In genomic region chr1:172254521-172255222, GRCh38 we compare ENCODE assay signal across 11 cellular contexts.
DNase-seq lines count a peak whose midpoint lies in the region; ATAC-seq, FAIRE-seq and TF ChIP-seq lines count a peak whose summit lies in the region.
"Had no signal": no experiment of that assay in that cellular context is flagged by ENCODE, and none has a peak within 500 bp of the region (broad histone marks: within the 10 kb centered on the region; RNA-seq: fewer than 3 reads in every experiment).

No MANE protein-coding gene starts in this region.

- POLR2A ChIA-PET in IMR-90 (lab: Charles Lee; ENCODE audit: unreplicated experiment) = no interaction called here
- POLR2A ChIA-PET in activated CD8-positive, alpha-beta T cell treated with anti-CD3 and anti-CD28 coated beads, Interleukin-2, amount 10 ng/mL, durations not matched to agents 7 days and 5 days (lab: Charles Lee) = interaction anchor here (1.1 kb wide), 1 partner anchor 104 kb away, joined by 4 read pairs; no protein-coding TSS in a partner anchor

- peaks cover 26% of the 10 kb centered on the region for H3K9me3 Mint-ChIP-seq in activated CD8-positive, alpha-beta T cell treated with anti-CD3 and anti-CD28 coated beads, Interleukin-2, amount 10 ng/mL, durations not matched to agents 7 days and 5 days (ENCODE audit: insufficient read depth)

- no peak overlapping the region for H3K4me3 ChIP-seq in AG10803 (ENCODE audit: low read length)
- H3K4me3 ChIP-seq in IMR-90 (ENCODE audit: insufficient read depth, low read depth, low read length) = no peak overlapping the region
- H3K4me3 ChIP-seq in keratinocyte (ENCODE audit: control insufficient read depth in 2 of 3, extremely low read depth in 1 of 3, insufficient read depth in 2 of 3, low read depth in 1 of 3, low read length in 3 of 3) = no peak overlapping the region
- H3K4me3 ChIP-seq in neuronal stem cell (ENCODE audit: low read length in 2 of 2) = no peak overlapping the region
- H3K4me3 ChIP-seq: heart right ventricle, prostate gland had no signal

- H4K8ac ChIP-seq in IMR-90 (ENCODE audit: low read depth in 2 of 2, low read length in 2 of 2) (peak overlapping the region; percentile 13 to 26; a peak in 3 of 4 replicates), neuronal stem cell (ENCODE audit: low read depth, low read length) (no peak overlapping the region)

- H3K23ac ChIP-seq in IMR-90 (ENCODE audit: low read depth, low read length) = peak overlapping the region; percentile 4; the same call in 1 of the 2 replicates
- no peak overlapping the region for H3K23ac ChIP-seq in neuronal stem cell (ENCODE audit: low read depth, low read length, poor library complexity)

- H3K79me1 ChIP-seq in IMR-90 (ENCODE audit: low read depth in 1 of 2, low read length in 2 of 2) (no peaks in the 10 kb centered on the region), neuronal stem cell (ENCODE audit: low read depth, low read length) (no peaks in the 10 kb centered on the region)

- no peaks in the 10 kb centered on the region; the same call in 1 of the 2 replicates for H3K9me1 ChIP-seq in IMR-90 (ENCODE audit: insufficient read depth, low read length)
- no peaks in the 10 kb centered on the region for H3K9me1 ChIP-seq in keratinocyte (ENCODE audit: control insufficient read depth, extremely low read depth, insufficient read depth, low read length)

- H3K36me3 ChIP-seq in IMR-90 (ENCODE audit: control insufficient read depth, insufficient read depth, low read length) (no peaks in the 10 kb centered on the region), keratinocyte (ENCODE audit: control insufficient read depth in 2 of 2, extremely low read depth in 1 of 2, insufficient read depth in 2 of 2, low read length in 2 of 2) (no peaks in the 10 kb centered on the region), neuronal stem cell (replicated peaks in 1 of 2; ENCODE audit: control insufficient read depth in 2 of 2, insufficient read depth in 2 of 2, low read length in 2 of 2) (no peaks in the 10 kb centered on the region)
- H3K36me3 ChIP-seq: heart right ventricle, prostate gland had no signal

- H3K36me3 Mint-ChIP-seq in activated CD8-positive, alpha-beta T cell treated with anti-CD3 and anti-CD28 coated beads, Interleukin-2, amount 10 ng/mL, durations not matched to agents 7 days and 5 days (ENCODE audit: low read depth) = peaks cover 19% of the 10 kb centered on the region

- H4K91ac ChIP-seq in IMR-90 (ENCODE audit: insufficient read depth, low read depth, low read length) (peak overlapping the region; percentile 9; the same call in 1 of the 2 replicates), neuronal stem cell (ENCODE audit: low read depth, low read length, poor library complexity) (no peak overlapping the region)

- no peak for TF ChIP-seq RAD21 in IMR-90 (IDR thresholded peaks at IDR 0.05; ENCODE audit: low read length)

- H2AFZ ChIP-seq in IMR-90 (replicated peaks; ENCODE audit: low read length, poor library complexity) (no peak overlapping the region), keratinocyte (ENCODE audit: control insufficient read depth, low read length) (no peak overlapping the region), neuronal stem cell (ENCODE audit: low read length) (no peak overlapping the region)

- no peak overlapping the region for H3K9ac ChIP-seq in IMR-90 (ENCODE audit: low read depth, low read length)
- H3K9ac ChIP-seq in keratinocyte (ENCODE audit: control insufficient read depth, extremely low read depth, insufficient read depth, low read length) = no peak overlapping the region
- H3K9ac ChIP-seq in neuronal stem cell (ENCODE audit: low read depth, low read length, poor library complexity) = no peak overlapping the region

- peak; percentile 73 for FAIRE-seq in keratinocyte (lab: Jason Lieb, UNC)

- intact Hi-C loops in IMR-90 (cut with micrococcal nuclease) = loop anchor here (5.0 kb wide), 1 partner anchor 143 kb away; no protein-coding TSS in a partner anchor

- dilution Hi-C loops in IMR-90 (cut with HindIII; ENCODE audit: low sequenced_read_pairs, unreplicated experiment) (no loop called here), keratinocyte (cut with MboI; ENCODE audit: extremely low pct_ligation_motif_present, low sequenced_read_pairs) (no loop called here)

- H3K4ac ChIP-seq in IMR-90 (ENCODE audit: low read depth, low read length) (peak overlapping the region; percentile 81), neuronal stem cell (ENCODE audit: low read length) (no peak overlapping the region)

- in situ Hi-C loops in IMR-90 (cut with MboI; ENCODE audit: low sequenced_read_pairs) = no loop called here

- H3K27ac ChIP-seq in IMR-90 (ENCODE audit: insufficient read depth, low read length) (no peak overlapping the region), keratinocyte (ENCODE audit: control insufficient read depth, insufficient read depth, low read length) (peak overlapping the region; percentile 60), neuronal stem cell (replicated peaks; ENCODE audit: low read length) (no peak overlapping the region)
- H3K27ac ChIP-seq: heart right ventricle, prostate gland had no signal

- H4K20me1 ChIP-seq in IMR-90 (ENCODE audit: insufficient read depth, low read length) (no peaks in the 10 kb centered on the region), keratinocyte (ENCODE audit: control insufficient read depth, extremely low read depth, insufficient read depth, low read length) (no peaks in the 10 kb centered on the region)

- ATAC-seq in IMR-90 (ENCODE audit: low read depth) = peak; percentile 94
- peak; percentile 57 for ATAC-seq in activated CD8-positive, alpha-beta T cell treated with anti-CD3 and anti-CD28 coated beads, Interleukin-2, amount 10 ng/mL, durations not matched to agents 7 days and 5 days

- peak overlapping the region; percentile 41; the same call in 1 of the 2 replicates for H2AK5ac ChIP-seq in IMR-90 (ENCODE audit: low read depth, low read length)
- no peak overlapping the region for H2AK5ac ChIP-seq in neuronal stem cell (ENCODE audit: low read depth, low read length)

- H3K79me2 ChIP-seq in keratinocyte (ENCODE audit: control insufficient read depth, insufficient read depth, low read length) = no peaks in the 10 kb centered on the region

- TF ChIP-seq CTCF in AG10803 (conservative IDR thresholded peaks at IDR 0.05; ENCODE audit: low read length) (no peak), IMR-90 (conservative IDR thresholded peaks at IDR 0.05; ENCODE audit: low read depth, low read length) (no peak), keratinocyte (optimal IDR thresholded peaks at IDR 0.05 in 1 of 3, IDR thresholded peaks at IDR 0.05 in 1 of 3, conservative IDR thresholded peaks at IDR 0.05 in 1 of 3; ENCODE audit: extremely low read depth in 1 of 3, insufficient read depth in 2 of 3, low read length in 3 of 3) (no peak)

- peak overlapping the region; percentile 26 for H2BK15ac ChIP-seq in IMR-90 (ENCODE audit: low read depth, low read length)
- no peak overlapping the region for H2BK15ac ChIP-seq in neuronal stem cell (ENCODE audit: low read length)

- BruUV-seq in IMR-90 (replicated peaks; lab: Mats Ljungman, UMichigan) = no TSS peak

- peak overlapping the region; percentile 80; the same call in 1 of the 2 replicates for H4K5ac ChIP-seq in IMR-90 (ENCODE audit: low read depth, low read length)

- H3K4me1 ChIP-seq in IMR-90 (ENCODE audit: control insufficient read depth, insufficient read depth, low read length) = peaks cover 2% of the 10 kb centered on the region; the same call in 1 of the 2 replicates
- peaks cover 13% of the 10 kb centered on the region for H3K4me1 ChIP-seq in keratinocyte (ENCODE audit: control insufficient read depth, extremely low read depth, insufficient read depth, low read length)
- H3K4me1 ChIP-seq in neuronal stem cell (ENCODE audit: control insufficient read depth in 2 of 2, insufficient read depth in 1 of 2, low read depth in 1 of 2, low read length in 2 of 2) = no peaks in the 10 kb centered on the region
- H3K4me1 ChIP-seq: prostate gland had no signal

- peak overlapping the region; percentile 0 for H3K4me3 Mint-ChIP-seq in activated CD8-positive, alpha-beta T cell treated with anti-CD3 and anti-CD28 coated beads, Interleukin-2, amount 10 ng/mL, durations not matched to agents 7 days and 5 days

- no peak overlapping the region for H2AK9ac ChIP-seq in IMR-90 (replicated peaks; ENCODE audit: low read depth, low read length, poor library complexity)

- H2BK12ac ChIP-seq in neuronal stem cell (ENCODE audit: low read length) = no peak overlapping the region

- no peaks in the 10 kb centered on the region for H3K9me3 ChIP-seq in IMR-90 (ENCODE audit: control insufficient read depth, insufficient read depth, low read length)
- no peaks in the 10 kb centered on the region for H3K9me3 ChIP-seq in keratinocyte (ENCODE audit: control insufficient read depth, low read depth, low read length)
- H3K9me3 ChIP-seq in neuronal stem cell (replicated peaks in 1 of 2; ENCODE audit: control insufficient read depth in 2 of 2, insufficient read depth in 1 of 2, low read depth in 1 of 2, low read length in 2 of 2) = no peaks in the 10 kb centered on the region
- H3K9me3 ChIP-seq: prostate gland had no signal

- peaks cover 19% of the 10 kb centered on the region for H3K4me1 Mint-ChIP-seq in activated CD8-positive, alpha-beta T cell treated with anti-CD3 and anti-CD28 coated beads, Interleukin-2, amount 10 ng/mL, durations not matched to agents 7 days and 5 days (ENCODE audit: low read depth)

- peak overlapping the region; percentile 70 for H2BK5ac ChIP-seq in IMR-90 (ENCODE audit: low read depth, low read length, poor library complexity, severe bottlenecking)
- H2BK5ac ChIP-seq in neuronal stem cell (ENCODE audit: low read length) = no peak overlapping the region

- H3K27me3 ChIP-seq in IMR-90 (ENCODE audit: control insufficient read depth, insufficient read depth, low read length) (no peaks in the 10 kb centered on the region), keratinocyte (ENCODE audit: control insufficient read depth, extremely low read depth, insufficient read depth, low read length) (no peaks in the 10 kb centered on the region), neuronal stem cell (ENCODE audit: control insufficient read depth in 3 of 3, insufficient read depth in 3 of 3, low read depth in 1 of 3, low read length in 3 of 3) (no peaks in the 10 kb centered on the region)
- H3K27me3 ChIP-seq: heart right ventricle had no signal

- peak overlapping the region; percentile 35 for H3K27ac Mint-ChIP-seq in activated CD8-positive, alpha-beta T cell treated with anti-CD3 and anti-CD28 coated beads, Interleukin-2, amount 10 ng/mL, durations not matched to agents 7 days and 5 days

- peak; percentile 88 for DNase-seq in AG10803 (ENCODE audit: low read depth)
- DNase-seq in IMR-90 = peak; percentile 92
- DNase-seq in activated CD8-positive, alpha-beta T cell treated with anti-CD3 and anti-CD28 coated beads, Interleukin-2, amount 10 ng/mL, durations not matched to agents 7 days and 5 days = no peak
- peak; percentile 32 for DNase-seq in keratinocyte (ENCODE audit: low read depth, low spot score)
- no peak for DNase-seq in neuronal stem cell (ENCODE audit: low spot score)
- DNase-seq in RPMI8226 = no peak
- no peak for DNase-seq in T1000 (lab: John Stamatoyannopoulos, UW)
- no peak for DNase-seq in NCI-H1436 treated with DMSO at 0.1 percent for 48 hours (lab: John Stamatoyannopoulos, UW)
- DNase-seq: activated T-cell treated with anti-CD3 and anti-CD28 coated beads for 4 hours, heart right ventricle had no signal

- H2BK20ac ChIP-seq in IMR-90 (ENCODE audit: low read depth, low read length) = peak overlapping the region; percentile 81; the same call in 1 of the 2 replicates

- CTCF ChIA-PET in IMR-90 (lab: Yijun Ruan, JAX) = no interaction called here
- CTCF ChIA-PET in activated CD8-positive, alpha-beta T cell treated with anti-CD3 and anti-CD28 coated beads, Interleukin-2, amount 10 ng/mL, durations not matched to agents 7 days and 5 days (lab: Charles Lee) = interaction anchor here (1.0 to 2.8 kb wide), 2 partner anchors 15 to 164 kb away, joined by 4 to 8 read pairs; no protein-coding TSS in a partner anchor

- no CpG with 5 or more reads among the region's 3 CpGs for WGBS in IMR-90 (ENCODE audit: extremely low coverage in 2 of 2, insufficient read length in 1 of 2), 2 experiments
- no CpG with 5 or more reads among the region's 3 CpGs for whole genome bisulfite sequencing in neuronal stem cell (ENCODE audit: extremely low coverage in 2 of 2, insufficient read length in 2 of 2, insufficient replicate concordance in 1 of 2), 2 donors

- H3K18ac ChIP-seq in IMR-90 (ENCODE audit: low read depth, low read length) = peak overlapping the region; percentile 91; the same call in 1 of the 2 replicates
- no peak overlapping the region for H3K18ac ChIP-seq in neuronal stem cell (ENCODE audit: low read length)

- no peak for TF ChIP-seq POLR2A in IMR-90 (IDR thresholded peaks at IDR 0.05; ENCODE audit: low read depth, low read length)

- H3K14ac ChIP-seq in IMR-90 (replicated peaks; ENCODE audit: low read depth, low read length) (peak overlapping the region; percentile 65; the same call in 1 of the 2 replicates), neuronal stem cell (ENCODE audit: low read length) (no peak overlapping the region)

- H3K4me2 ChIP-seq in IMR-90 (ENCODE audit: low read depth, low read length) (no peak overlapping the region), keratinocyte (ENCODE audit: control insufficient read depth, extremely low read depth, insufficient read depth, low read depth, low read length) (peak overlapping the region; percentile 46), neuronal stem cell (ENCODE audit: insufficient read depth, low read length, poor library complexity, severe bottlenecking) (no peak overlapping the region)

- no peaks in the 10 kb centered on the region for H3K27me3 Mint-ChIP-seq in activated CD8-positive, alpha-beta T cell treated with anti-CD3 and anti-CD28 coated beads, Interleukin-2, amount 10 ng/mL, durations not matched to agents 7 days and 5 days (ENCODE audit: low read depth)

- peak overlapping the region; percentile 86 for H2BK120ac ChIP-seq in IMR-90 (ENCODE audit: low read depth, low read length)
- no peak overlapping the region for H2BK120ac ChIP-seq in neuronal stem cell (ENCODE audit: low read depth, low read length)

- H3K56ac ChIP-seq in IMR-90 (ENCODE audit: extremely low read depth, insufficient read depth, low read length) = peak overlapping the region; percentile 7; the same call in 1 of the 2 replicates

Comparison
In these comparisons a context has a peak if more than half of its experiments do, and no peak if none do; other contexts are left out.
1. DNase-seq: peak in AG10803 (single experiment), IMR-90 (single experiment) and keratinocyte (single experiment); none in activated CD8-positive, alpha-beta T cell treated with anti-CD3 and anti-CD28 coated beads, Interleukin-2, amount 10 ng/mL, durations not matched to agents 7 days and 5 days (single experiment), neuronal stem cell (single experiment), RPMI8226 (single experiment), T1000 (single experiment) and NCI-H1436 treated with DMSO at 0.1 percent for 48 hours (single experiment).